ENCODE assay signal across 7 cellular contexts in genomic region chr19:16342002-16342715, GRCh38.
A peak's percentile ranks its signal among the peaks of the same experiment; 100 is the strongest.
DNase-seq lines count a peak whose midpoint lies in the region; ATAC-seq and FAIRE-seq lines count a peak whose summit lies in the region.

No MANE protein-coding gene starts in this region.

- ATAC-seq in GM18907 (IDR thresholded peaks at IDR 0.05; ENCODE audit: unreplicated experiment) (peak; percentile 55), HG02943 (IDR thresholded peaks at IDR 0.05; ENCODE audit: low read depth, unreplicated experiment) (peak; percentile 48)

- DNase-seq in activated CD4-positive, alpha-beta T cell treated with anti-CD3 and anti-CD28 coated beads for 4 hours, result peak; percentile 41 to 52
- DNase-seq in globus pallidus (ENCODE audit: low spot score) (peak; percentile 59), KG1 (lab: John Stamatoyannopoulos, UW) (no peak), HTR-8/SVneo (ENCODE audit: insufficient read length, low spot score) (no peak)
- DNase-seq in stimulated activated CD4-positive, alpha-beta T cell treated with anti-CD3 and anti-CD28 coated beads, Interleukin-15, amount 100 ng/mL, for 24 hours, result peak; percentile 78

- no peak for FAIRE-seq in HTR-8/SVneo (lab: Jason Lieb, UNC)

Comparison
In these comparisons a context has a peak if more than half of its experiments do, and no peak if none do; other contexts are left out.
1. DNase-seq: peak in activated CD4-positive, alpha-beta T cell treated with anti-CD3 and anti-CD28 coated beads for 4 hours (2 of 2), globus pallidus (single experiment) and stimulated activated CD4-positive, alpha-beta T cell treated with anti-CD3 and anti-CD28 coated beads, Interleukin-15, amount 100 ng/mL, for 24 hours (single experiment); none in KG1 (single experiment) and HTR-8/SVneo (single experiment).